1 cellular context compared by ENCODE assay signal in the genomic region with DNA sequence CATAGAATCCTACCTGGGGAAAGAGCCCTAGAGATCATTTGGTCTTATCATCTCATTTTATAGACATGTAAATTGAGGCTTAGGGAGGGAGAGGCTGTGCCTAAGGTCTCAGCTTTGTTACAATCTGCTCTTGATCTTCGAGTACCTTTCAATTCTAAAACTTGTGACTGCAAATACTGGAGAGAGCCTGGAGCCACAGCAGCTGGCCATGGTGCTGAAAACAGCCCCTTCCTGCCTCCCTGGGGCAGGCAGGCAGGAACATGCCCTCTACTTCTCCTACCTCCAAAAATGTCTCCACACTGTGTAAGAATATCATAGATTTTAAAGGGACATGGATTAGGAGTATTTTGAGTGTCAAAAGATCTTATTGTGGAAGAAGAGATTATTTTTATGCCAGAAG.
A peak's percentile ranks its signal among the peaks of the same experiment; 100 is the strongest.
TF ChIP-seq lines count a peak whose summit lies in the region.

No MANE protein-coding gene starts in this region.

TF ChIP-seq in WTC11, 78 proteins besides CTCF, POLR2A, EP300 and RAD21 (continued from another document):
- TF ChIP-seq, protein P1, sequence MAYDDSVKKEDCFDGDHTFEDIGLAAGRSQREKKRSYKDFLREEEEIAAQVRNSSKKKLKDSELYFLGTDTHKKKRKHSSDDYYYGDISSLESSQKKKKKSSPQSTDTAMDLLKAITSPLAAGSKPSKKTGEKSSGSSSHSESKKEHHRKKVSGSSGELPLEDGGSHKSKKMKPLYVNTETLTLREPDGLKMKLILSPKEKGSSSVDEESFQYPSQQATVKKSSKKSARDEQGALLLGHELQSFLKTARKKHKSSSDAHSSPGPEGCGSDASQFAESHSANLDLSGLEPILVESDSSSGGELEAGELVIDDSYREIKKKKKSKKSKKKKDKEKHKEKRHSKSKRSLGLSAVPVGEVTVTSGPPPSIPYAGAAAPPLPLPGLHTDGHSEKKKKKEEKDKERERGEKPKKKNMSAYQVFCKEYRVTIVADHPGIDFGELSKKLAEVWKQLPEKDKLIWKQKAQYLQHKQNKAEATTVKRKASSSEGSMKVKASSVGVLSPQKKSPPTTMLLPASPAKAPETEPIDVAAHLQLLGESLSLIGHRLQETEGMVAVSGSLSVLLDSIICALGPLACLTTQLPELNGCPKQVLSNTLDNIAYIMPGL (CRISPR knock-in tag; IDR thresholded peaks at IDR 0.05) = no peak
- TF ChIP-seq TEAD4 (CRISPR knock-in tag; IDR thresholded peaks at IDR 0.05) (0 out of 2 replicates have a peak, but pooled peaks have one; percentile 42), TP53 (CRISPR knock-in tag; IDR thresholded peaks at IDR 0.05) (no peak)
